In the genomic region with DNA sequence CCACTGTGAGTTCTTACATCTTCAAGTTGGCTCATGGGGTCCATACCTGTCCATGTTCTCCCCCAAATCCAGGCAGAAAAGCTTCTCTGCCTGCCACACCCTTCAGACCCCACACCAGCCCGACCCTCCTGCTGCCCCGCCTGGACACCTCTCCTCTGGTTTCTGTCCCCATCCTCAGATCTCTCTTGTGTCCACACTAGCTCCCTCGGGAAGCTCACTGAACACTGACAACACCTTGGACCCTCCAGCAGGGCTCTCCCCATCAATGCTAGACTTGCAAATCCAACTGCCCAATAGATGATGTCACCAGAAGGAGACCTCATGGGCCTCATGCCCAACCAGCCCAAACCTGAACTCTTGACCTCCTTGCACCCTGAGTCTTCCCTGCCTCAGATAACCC, we compare ENCODE assay signal across 22 cellular contexts. TPM values are rescaled to one million over a fixed set of nuclear protein-coding genes. Genes with fewer than 3 reads are reported as not detected.
A peak's percentile ranks its signal among the peaks of the same experiment; 100 is the strongest.
DNase-seq lines count a peak whose midpoint lies in the region; ATAC-seq, FAIRE-seq and TF ChIP-seq lines count a peak whose summit lies in the region.
"Had no signal": no experiment of that assay in that cellular context is flagged by ENCODE, and none has a peak within 500 bp of the region (broad histone marks: within the 10 kb centered on the region; RNA-seq: fewer than 3 reads in every experiment).

No MANE protein-coding gene starts in this region.

- H3K4me3 Mint-ChIP-seq in activated naive CD4-positive, alpha-beta T cell treated with anti-CD3 and anti-CD28 coated beads, Interleukin-2, amount 50 U/mL, for 24 hours, result peak overlapping the region; percentile 37
- peak overlapping the region; percentile 14; the same call in 1 of the 2 replicates for H3K4me3 Mint-ChIP-seq in WTC11
- H3K4me3 Mint-ChIP-seq: stimulated activated naive CD8-positive, alpha-beta T cell treated with anti-CD3 and anti-CD28 coated beads, Interleukin-15, Interleukin-2, amounts not matched to agents 100 ng/mL and 50 ng/mL, for 24 hours had no signal

- no peak for TF ChIP-seq CTCF in WTC11 (IDR thresholded peaks at IDR 0.05)
- no peak for TF ChIP-seq CTCF in lower lobe of right lung (IDR thresholded peaks at IDR 0.05)
- TF ChIP-seq CTCF in spleen (IDR thresholded peaks at IDR 0.05 in 8 of 11, conservative IDR thresholded peaks at IDR 0.05 in 3 of 11), result no peak
- no peak for TF ChIP-seq CTCF in prostate gland (IDR thresholded peaks at IDR 0.05)

- H3K9me3 ChIP-seq in lower lobe of right lung (no peaks in the 10 kb centered on the region), spleen (no peaks in the 10 kb centered on the region), prostate gland (no peaks in the 10 kb centered on the region)
- H3K9me3 ChIP-seq: adrenal gland, thoracic aorta had no signal

- no peak for FAIRE-seq in RCC 7860 (lab: Jason Lieb, UNC)
- FAIRE-seq: colon, G401.6, HTR-8/SVneo had no signal

- no peak for TF ChIP-seq POLR2A in spleen (IDR thresholded peaks at IDR 0.05)
- no peak for TF ChIP-seq POLR2A in prostate gland (IDR thresholded peaks at IDR 0.05)

- intact Hi-C loops in lower lobe of right lung (cut with DNase I), result no loop called here
- intact Hi-C loops in spleen (cut with DNase I; ENCODE audit: low total_unique reads), result no loop called here
- intact Hi-C loops in prostate gland (cut with DNase I), result loop anchor here (5.0 to 10.0 kb wide), 2 partner anchors 63 to 120 kb away; a partner anchor contains a TSS

- H3K4me3 ChIP-seq in lower lobe of right lung (no peak overlapping the region), spleen (no peak overlapping the region), prostate gland (no peak overlapping the region)
- H3K4me3 ChIP-seq: adrenal gland, SK-N-MC had no signal

- no peak for DNase-seq in activated naive CD4-positive, alpha-beta T cell (lab: John Stamatoyannopoulos, UW)
- DNase-seq in WTC11 (ENCODE audit: low spot score) (no peak), lower lobe of right lung (peak; percentile 18), spleen (peak; percentile 40), NCI-H2081 treated with DMSO at 0.1 percent for 48 hours (lab: John Stamatoyannopoulos, UW) (no peak), RCC 7860 (ENCODE audit: low spot score) (no peak), prostate gland (ENCODE audit: low spot score) (no peak)
- DNase-seq: activated CD4-positive, alpha-beta T cell treated with anti-CD3 and anti-CD28 coated beads for 4 hours; activated effector memory CD4-positive, alpha-beta T cell treated with anti-CD3 and anti-CD28 coated beads, Interleukin-2, amount 50 U/mL, for 16 hours; activated T-cell treated with anti-CD3 and anti-CD28 coated beads for 4 hours; adrenal gland; effector CD8-positive, alpha-beta T cell; H9; NCI-H1436 treated with DMSO at 0.1 percent for 48 hours; NCI-H446 treated with DMSO at 0.1 percent for 48 hours had no signal

- CTCF ChIA-PET in WTC11 (lab: Charles Lee), result interaction anchor here (5.7 kb wide), 1 partner anchor 17 kb away, joined by 31 read pairs; no protein-coding TSS in a partner anchor

- H3K27ac ChIP-seq in lower lobe of right lung, result no peak overlapping the region
- peak overlapping the region in 1 of 8 donors; percentile 85 for H3K27ac ChIP-seq in spleen
- no peak overlapping the region for H3K27ac ChIP-seq in prostate gland
- H3K27ac ChIP-seq: thoracic aorta had no signal

- no peaks in the 10 kb centered on the region for H3K36me3 ChIP-seq in lower lobe of right lung
- H3K36me3 ChIP-seq in spleen, result peaks cover 0 to 8% (median 0%) of the 10 kb centered on the region in 6 donors
- no peaks in the 10 kb centered on the region for H3K36me3 ChIP-seq in prostate gland
- H3K36me3 ChIP-seq: adrenal gland had no signal

- WGBS in spleen, 5 donors, result 84 to 99% (median 91%) methylated on average over 3 of the region's 3 CpGs
- WGBS in prostate gland, result 91% methylated on average over 3 of the region's 3 CpGs

- peaks cover 42% of the 10 kb centered on the region for H3K4me1 ChIP-seq in lower lobe of right lung
- peaks cover 19 to 88% (median 56%) of the 10 kb centered on the region in 6 donors for H3K4me1 ChIP-seq in spleen
- H3K4me1 ChIP-seq in prostate gland (replicated peaks), result peaks cover 14% of the 10 kb centered on the region

- H3K27me3 ChIP-seq in lower lobe of right lung (ENCODE audit: low read depth) (peaks cover 53% of the 10 kb centered on the region), spleen (replicated peaks in 1 of 7) (peaks cover 3 to 93% (median 60%) of the 10 kb centered on the region in 7 donors), prostate gland (replicated peaks; ENCODE audit: insufficient read depth) (no peaks in the 10 kb centered on the region)

- ATAC-seq in WTC11 (no peak), lower lobe of right lung (no peak)

- peaks cover 32% of the 10 kb centered on the region for H3K27me3 Mint-ChIP-seq in activated naive CD4-positive, alpha-beta T cell treated with anti-CD3 and anti-CD28 coated beads, Interleukin-2, amount 50 U/mL, for 24 hours
- H3K27me3 Mint-ChIP-seq in WTC11 (ENCODE audit: low read depth), result peaks cover 80% of the 10 kb centered on the region

- POLR2A ChIA-PET in WTC11 (lab: Charles Lee), result no interaction called here

- peaks cover 21% of the 10 kb centered on the region for H3K4me1 Mint-ChIP-seq in activated naive CD4-positive, alpha-beta T cell treated with anti-CD3 and anti-CD28 coated beads, Interleukin-2, amount 50 U/mL, for 24 hours
- peaks cover 31% of the 10 kb centered on the region for H3K4me1 Mint-ChIP-seq in WTC11

- no peaks in the 10 kb centered on the region for H3K9me3 Mint-ChIP-seq in activated naive CD4-positive, alpha-beta T cell treated with anti-CD3 and anti-CD28 coated beads, Interleukin-2, amount 50 U/mL, for 24 hours
- no peaks in the 10 kb centered on the region for H3K9me3 Mint-ChIP-seq in WTC11
- H3K9me3 Mint-ChIP-seq: H9; stimulated activated naive CD8-positive, alpha-beta T cell treated with anti-CD3 and anti-CD28 coated beads, Interleukin-15, Interleukin-2, amounts not matched to agents 100 ng/mL and 50 ng/mL, for 24 hours had no signal

- no peak overlapping the region for H3K27ac Mint-ChIP-seq in activated naive CD4-positive, alpha-beta T cell treated with anti-CD3 and anti-CD28 coated beads, Interleukin-2, amount 50 U/mL, for 24 hours
- no peak overlapping the region for H3K27ac Mint-ChIP-seq in WTC11
- H3K27ac Mint-ChIP-seq: H9; stimulated activated naive CD8-positive, alpha-beta T cell treated with anti-CD3 and anti-CD28 coated beads, Interleukin-15, Interleukin-2, amounts not matched to agents 100 ng/mL and 50 ng/mL, for 24 hours had no signal

- peaks cover 4% of the 10 kb centered on the region for H3K36me3 Mint-ChIP-seq in activated naive CD4-positive, alpha-beta T cell treated with anti-CD3 and anti-CD28 coated beads, Interleukin-2, amount 50 U/mL, for 24 hours
- no peaks in the 10 kb centered on the region for H3K36me3 Mint-ChIP-seq in WTC11

TF ChIP-seq in WTC11, 78 proteins besides CTCF, POLR2A, EP300 and RAD21:
- TF ChIP-seq ZNF121 (CRISPR knock-in tag; IDR thresholded peaks at IDR 0.05) (no peak), JUN (CRISPR knock-in tag; IDR thresholded peaks at IDR 0.05) (no peak), FOXK1 (CRISPR knock-in tag; IDR thresholded peaks at IDR 0.05) (no peak), CREB1 (CRISPR knock-in tag; IDR thresholded peaks at IDR 0.05) (no peak), NR2C2 (CRISPR knock-in tag; IDR thresholded peaks at IDR 0.05) (no peak), ZNF671 (CRISPR knock-in tag; IDR thresholded peaks at IDR 0.05) (no peak), GABPB1 (CRISPR knock-in tag; IDR thresholded peaks at IDR 0.05) (no peak), SOX15 (CRISPR knock-in tag; IDR thresholded peaks at IDR 0.05) (no peak), HMGA2 (CRISPR knock-in tag; IDR thresholded peaks at IDR 0.05) (no peak), ZBTB21 (CRISPR knock-in tag; IDR thresholded peaks at IDR 0.05; ENCODE audit: borderline replicate concordance) (no peak)
- TF ChIP-seq, protein P1, sequence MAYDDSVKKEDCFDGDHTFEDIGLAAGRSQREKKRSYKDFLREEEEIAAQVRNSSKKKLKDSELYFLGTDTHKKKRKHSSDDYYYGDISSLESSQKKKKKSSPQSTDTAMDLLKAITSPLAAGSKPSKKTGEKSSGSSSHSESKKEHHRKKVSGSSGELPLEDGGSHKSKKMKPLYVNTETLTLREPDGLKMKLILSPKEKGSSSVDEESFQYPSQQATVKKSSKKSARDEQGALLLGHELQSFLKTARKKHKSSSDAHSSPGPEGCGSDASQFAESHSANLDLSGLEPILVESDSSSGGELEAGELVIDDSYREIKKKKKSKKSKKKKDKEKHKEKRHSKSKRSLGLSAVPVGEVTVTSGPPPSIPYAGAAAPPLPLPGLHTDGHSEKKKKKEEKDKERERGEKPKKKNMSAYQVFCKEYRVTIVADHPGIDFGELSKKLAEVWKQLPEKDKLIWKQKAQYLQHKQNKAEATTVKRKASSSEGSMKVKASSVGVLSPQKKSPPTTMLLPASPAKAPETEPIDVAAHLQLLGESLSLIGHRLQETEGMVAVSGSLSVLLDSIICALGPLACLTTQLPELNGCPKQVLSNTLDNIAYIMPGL (CRISPR knock-in tag; IDR thresholded peaks at IDR 0.05), result no peak
- TF ChIP-seq, protein P2, sequence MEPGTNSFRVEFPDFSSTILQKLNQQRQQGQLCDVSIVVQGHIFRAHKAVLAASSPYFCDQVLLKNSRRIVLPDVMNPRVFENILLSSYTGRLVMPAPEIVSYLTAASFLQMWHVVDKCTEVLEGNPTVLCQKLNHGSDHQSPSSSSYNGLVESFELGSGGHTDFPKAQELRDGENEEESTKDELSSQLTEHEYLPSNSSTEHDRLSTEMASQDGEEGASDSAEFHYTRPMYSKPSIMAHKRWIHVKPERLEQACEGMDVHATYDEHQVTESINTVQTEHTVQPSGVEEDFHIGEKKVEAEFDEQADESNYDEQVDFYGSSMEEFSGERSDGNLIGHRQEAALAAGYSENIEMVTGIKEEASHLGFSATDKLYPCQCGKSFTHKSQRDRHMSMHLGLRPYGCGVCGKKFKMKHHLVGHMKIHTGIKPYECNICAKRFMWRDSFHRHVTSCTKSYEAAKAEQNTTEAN (CRISPR knock-in tag; IDR thresholded peaks at IDR 0.05), result no peak

RNA-seq across cellular contexts. Expression of a gene that starts 2.9 kb away (rescaled TPM):
- total RNA-seq in WTC11 (2021) (17.4 to 26.3 TPM (median 17.5 TPM) in 3 replicates), lower lobe of right lung (12.6 TPM), spleen (10 to 100 TPM in 5 of 7 donors, 1 to 10 TPM in 2; 7.1 to 18.0 (median 10.6) TPM), prostate gland (10 to 100 TPM; 12.8 to 28.6 TPM)
- 1 to 10 TPM; 1.1 to 3.0 (median 1.2) TPM for polyA plus RNA-seq in spleen

RNA-seq across cellular contexts. Expression of a gene that starts 40.8 kb away (rescaled TPM):
- 56.5 to 62.8 TPM (median 61.7 TPM) in 3 replicates for total RNA-seq in WTC11 (2021)
- total RNA-seq in lower lobe of right lung, result 12.3 TPM
- total RNA-seq in spleen, result 10 to 100 TPM in 2 of 7 donors, 1 to 10 TPM in 5; 6.2 to 11.7 (median 7.7) TPM
- 1 to 10 TPM; 3.4 to 5.6 (median 3.5) TPM for polyA plus RNA-seq in spleen
- total RNA-seq in prostate gland, result 10 to 100 TPM; 17.0 to 41.6 TPM

Comparison
In these comparisons a context has a peak if more than half of its experiments do, and no peak if none do; other contexts are left out.
1. DNase-seq: peak in lower lobe of right lung (single experiment) and spleen (single experiment); none in activated naive CD4-positive, alpha-beta T cell (0 of 4), WTC11 (single experiment), NCI-H2081 treated with DMSO at 0.1 percent for 48 hours (single experiment), RCC 7860 (single experiment) and prostate gland (single experiment).